Comparison of ENCODE assay signal across 9 cellular contexts in genomic region chr9:32378496-32378895, GRCh38. TPM values are rescaled to one million over a fixed set of nuclear protein-coding genes. Genes with fewer than 3 reads are reported as not detected.
DNase-seq lines count a peak whose midpoint lies in the region; FAIRE-seq and TF ChIP-seq lines count a peak whose summit lies in the region.
"Had no signal": no experiment of that assay in that cellular context is flagged by ENCODE, and none has a peak within 500 bp of the region (broad histone marks: within the 10 kb centered on the region; RNA-seq: fewer than 3 reads in every experiment).

No MANE protein-coding gene starts in this region.

- no peak overlapping the region for H3K4me3 Mint-ChIP-seq in astrocyte (ENCODE audit: unreplicated experiment)
- H3K4me3 Mint-ChIP-seq: IgD-negative memory B cell had no signal

- 1 to 4% methylated on average over 3 of the region's 3 CpGs for WGBS in GM23248 (ENCODE audit: low coverage in 1 of 2, low lambda C conversion rate in 2 of 2, missing lambda C conversion rate in 2 of 2), 2 experiments
- WGBS in hepatocyte (ENCODE audit: low lambda C conversion rate, missing lambda C conversion rate), result 0% methylated on average over 3 of the region's 3 CpGs
- WGBS in small intestine, 3 donors, result 0% methylated on average over 3 of the region's 3 CpGs

- H2AFZ ChIP-seq in GM23248, result peak overlapping the region; percentile 73
- peak overlapping the region; percentile 53; the same call in 1 of the 2 replicates for H2AFZ ChIP-seq in OCI-LY7 (ENCODE audit: low read length)
- no peak overlapping the region for H2AFZ ChIP-seq in astrocyte (ENCODE audit: low read depth, low read length)
- peak overlapping the region; percentile 41 for H2AFZ ChIP-seq in hepatocyte

- FAIRE-seq in astrocyte (lab: Jason Lieb, UNC) (peak; percentile 76), small intestine (lab: Jason Lieb, UNC) (no peak)

- no peaks in the 10 kb centered on the region for H3K79me2 ChIP-seq in GM23248 (ENCODE audit: insufficient read depth)
- H3K79me2 ChIP-seq in OCI-LY7 (ENCODE audit: insufficient read depth, low read depth, low read length), result no peaks in the 10 kb centered on the region
- no peaks in the 10 kb centered on the region for H3K79me2 ChIP-seq in astrocyte (ENCODE audit: insufficient read depth, low read length)
- H3K79me2 ChIP-seq in hepatocyte, result no peaks in the 10 kb centered on the region

- peak overlapping the region; percentile 53 for H3K4me3 ChIP-seq in GM23248
- H3K4me3 ChIP-seq in Jurkat, Clone E6-1 (ENCODE audit: low read length), result no peak overlapping the region
- peak overlapping the region; percentile 29 for H3K4me3 ChIP-seq in OCI-LY7 (ENCODE audit: low read depth, low read length, poor library complexity, severe bottlenecking)
- H3K4me3 ChIP-seq in astrocyte (ENCODE audit: insufficient read depth, low read depth, low read length), result no peak overlapping the region
- H3K4me3 ChIP-seq in hepatocyte, result no peak overlapping the region
- H3K4me3 ChIP-seq in small intestine (ENCODE audit: low read depth in 1 of 2, low read length in 2 of 2), result no peak overlapping the region

- DNase-seq in A172 (ENCODE audit: low spot score) (peak; percentile 54), G401 (ENCODE audit: low spot score) (peak; percentile 77), GM23248 (peak; percentile 81), OCI-LY7 (ENCODE audit: low spot score) (peak; percentile 83), astrocyte (ENCODE audit: low read depth) (peak; percentile 60), hepatocyte (ENCODE audit: low spot score) (peak; percentile 77), small intestine (peak; percentile 74)
- peak; percentile 81 for DNase-seq in Jurkat, Clone E6-1 (ENCODE audit: low read depth, low spot score)

- H3K27me3 ChIP-seq in GM23248 (replicated peaks; ENCODE audit: insufficient read depth) (no peaks in the 10 kb centered on the region), astrocyte (ENCODE audit: insufficient read depth, low read length) (peaks cover 17% of the 10 kb centered on the region), hepatocyte (peaks cover 14% of the 10 kb centered on the region), small intestine (ENCODE audit: control insufficient read depth in 2 of 2, insufficient read depth in 2 of 2, low read length in 2 of 2) (peaks cover 0 to 4% of the 10 kb centered on the region in 2 donors)

- H3K27ac Mint-ChIP-seq in astrocyte (ENCODE audit: unreplicated experiment), result no peak overlapping the region
- H3K27ac Mint-ChIP-seq: IgD-negative memory B cell had no signal

- no peaks in the 10 kb centered on the region for H3K9me3 ChIP-seq in GM23248 (ENCODE audit: low read depth)
- H3K9me3 ChIP-seq in OCI-LY7 (ENCODE audit: low read length), result no peaks in the 10 kb centered on the region
- no peaks in the 10 kb centered on the region for H3K9me3 ChIP-seq in astrocyte (ENCODE audit: insufficient read depth, low read depth, low read length)
- no peaks in the 10 kb centered on the region for H3K9me3 ChIP-seq in hepatocyte (ENCODE audit: low read depth)
- no peaks in the 10 kb centered on the region for H3K9me3 ChIP-seq in small intestine (ENCODE audit: control insufficient read depth, low read depth)

- H3K4me1 Mint-ChIP-seq in astrocyte (ENCODE audit: low read depth, unreplicated experiment), result peaks cover 3% of the 10 kb centered on the region

- no TSS peak for BruUV-seq in OCI-LY7 (replicated peaks; lab: Mats Ljungman, UMichigan)

- POLR2A ChIA-PET in OCI-LY7 (lab: Charles Lee), result interaction anchor here (0.5 to 2.9 kb wide), 7 partner anchors 32 to 317 kb away, joined by 3 to 16 read pairs (median 4); partner anchors contain the start of gene NDUFB6

- H4K20me1 ChIP-seq in GM23248 (ENCODE audit: insufficient read depth), result no peaks in the 10 kb centered on the region
- H4K20me1 ChIP-seq in OCI-LY7 (ENCODE audit: insufficient read depth, low read length), result no peaks in the 10 kb centered on the region
- no peaks in the 10 kb centered on the region for H4K20me1 ChIP-seq in astrocyte (ENCODE audit: insufficient read depth, low read length)
- no peaks in the 10 kb centered on the region for H4K20me1 ChIP-seq in hepatocyte (ENCODE audit: insufficient read depth, poor library complexity, severe bottlenecking)

- H3K9me2 ChIP-seq in GM23248 (ENCODE audit: insufficient read depth), result no peaks in the 10 kb centered on the region
- no peaks in the 10 kb centered on the region for H3K9me2 ChIP-seq in OCI-LY7 (ENCODE audit: insufficient read depth, low read length)
- no peaks in the 10 kb centered on the region for H3K9me2 ChIP-seq in hepatocyte (replicated peaks; ENCODE audit: insufficient read depth)

- H3K36me3 ChIP-seq in GM23248 (ENCODE audit: low read depth) (no peaks in the 10 kb centered on the region), OCI-LY7 (ENCODE audit: insufficient read depth, low read length) (no peaks in the 10 kb centered on the region), astrocyte (ENCODE audit: insufficient read depth, low read length) (no peaks in the 10 kb centered on the region), hepatocyte (replicated peaks; ENCODE audit: insufficient read depth, low read depth) (no peaks in the 10 kb centered on the region), small intestine (ENCODE audit: control insufficient read depth in 2 of 2, insufficient read depth in 2 of 2, low read length in 2 of 2) (no peaks in the 10 kb centered on the region)

- no peaks in the 10 kb centered on the region for H3K36me3 Mint-ChIP-seq in astrocyte (ENCODE audit: low read depth, unreplicated experiment)
- H3K36me3 Mint-ChIP-seq: IgD-negative memory B cell had no signal

- TF ChIP-seq CTCF in OCI-LY7 (conservative IDR thresholded peaks at IDR 0.05; ENCODE audit: low read length), result peak; percentile 92
- TF ChIP-seq CTCF in astrocyte (IDR thresholded peaks at IDR 0.05; ENCODE audit: insufficient read depth, low read depth, low read length), result peak; percentile 91
- TF ChIP-seq CTCF in hepatocyte (IDR thresholded peaks at IDR 0.05; ENCODE audit: poor library complexity), result peak; percentile 84

- H3K27ac ChIP-seq in GM23248 (no peak overlapping the region), OCI-LY7 (ENCODE audit: low read depth, low read length, poor library complexity, severe bottlenecking) (no peak overlapping the region), astrocyte (ENCODE audit: low read depth, low read length) (no peak overlapping the region), hepatocyte (no peak overlapping the region), small intestine (ENCODE audit: low read depth in 1 of 2, low read length in 1 of 2) (no peak overlapping the region)

- H3F3A ChIP-seq in GM23248 (ENCODE audit: insufficient read depth), result peaks cover 6% of the 10 kb centered on the region; the same call in 1 of the 2 replicates

- H3K9ac ChIP-seq in GM23248 (0 out of 2 replicates have a peak overlapping the region, but pooled peaks have one; percentile 4), astrocyte (ENCODE audit: low read length) (no peak overlapping the region)

- 0 out of 2 replicates have a peak, but pooled peaks cover 5% of the 10 kb centered on the region for H3K4me1 ChIP-seq in GM23248 (ENCODE audit: insufficient read depth)
- peaks cover 23% of the 10 kb centered on the region for H3K4me1 ChIP-seq in OCI-LY7 (ENCODE audit: insufficient read depth, low read length, poor library complexity, severe bottlenecking)
- H3K4me1 ChIP-seq in astrocyte (ENCODE audit: insufficient read depth, low read length), result peaks cover under 1% of the 10 kb centered on the region
- H3K4me1 ChIP-seq in hepatocyte (ENCODE audit: insufficient read depth), result no peaks in the 10 kb centered on the region
- H3K4me1 ChIP-seq in small intestine (ENCODE audit: control insufficient read depth in 2 of 2, insufficient read depth in 1 of 2, low read depth in 1 of 2, low read length in 1 of 2), result peaks cover 0 to 8% of the 10 kb centered on the region in 2 donors

- CTCF ChIA-PET in OCI-LY7 (lab: Charles Lee; ENCODE audit: unreplicated experiment), result interaction anchor here (0.5 to 3.2 kb wide), 8 partner anchors 55 to 202 kb away, joined by 3 to 58 read pairs (median 4); partner anchors contain the start of genes NDUFB6 and RIGI

- intact Hi-C loops in OCI-LY7 (cut with micrococcal nuclease; ENCODE audit: unreplicated experiment), result loop anchor here (1.0 to 10.0 kb wide), 4 partner anchors 146 to 590 kb away; no protein-coding TSS in a partner anchor

- peak overlapping the region; percentile 91 for H3K4me2 ChIP-seq in GM23248 (ENCODE audit: unreplicated experiment)
- peak overlapping the region; percentile 45 for H3K4me2 ChIP-seq in OCI-LY7 (ENCODE audit: low read length)
- peak overlapping the region; percentile 50 for H3K4me2 ChIP-seq in astrocyte (ENCODE audit: low read length)
- H3K4me2 ChIP-seq in hepatocyte, result peak overlapping the region; percentile 61

- in situ Hi-C loops in G401 (cut with HindIII; ENCODE audit: low sequenced_read_pairs), result no loop called here
- in situ Hi-C loops in GM23248 (cut with MboI), result loop anchor here (25.0 kb wide), 1 partner anchor 584 kb away; no protein-coding TSS in a partner anchor

- H3K27me3 Mint-ChIP-seq in astrocyte (ENCODE audit: low read depth, unreplicated experiment), result peaks cover 21% of the 10 kb centered on the region

- no peaks in the 10 kb centered on the region for H3K9me3 Mint-ChIP-seq in astrocyte (ENCODE audit: unreplicated experiment)

RNA-seq across cellular contexts. Expression of gene ACO1, which starts 5.9 kb away (rescaled TPM):
- 55.9 and 56.6 TPM in 2 replicates for total RNA-seq in A172 (2014; rRNA removed; shearing (Covaris generic))
- 43.1 and 56.8 TPM in 2 replicates for total RNA-seq in G401 (2014; rRNA removed; shearing (Covaris generic))
- total RNA-seq in GM23248 (2014; rRNA removed; shearing (Covaris generic)), result 79.5 and 84.1 TPM in 2 replicates
- polyA plus RNA-seq in GM23248 (2016; fragmentation: Nextera tagmentation; extraction: Ambion mirVana) (72.0 and 76.7 TPM in 2 replicates), hepatocyte (35.1 and 46.1 TPM in 2 replicates), small intestine (10 to 100 TPM; 27.8 to 40.3 (median 34.8) TPM)
- polyA plus RNA-seq in Jurkat, Clone E6-1 (2012; ENCODE audit: insufficient read depth, insufficient read length), result 28.2 TPM
- total RNA-seq in OCI-LY7 (2014; rRNA removed; shearing (Covaris generic)), result 8.8 and 9.2 TPM in 2 replicates
- total RNA-seq in OCI-LY7 (2022) (8.8 and 9.0 TPM in 2 replicates), astrocyte (17.7 and 19.4 TPM in 2 replicates), hepatocyte (62.7 and 65.7 TPM in 2 replicates)

Comparison
In these comparisons a context has a peak if more than half of its experiments do, and no peak if none do; other contexts are left out.
1. H3K4me3 ChIP-seq: peak in GM23248 (single experiment) and OCI-LY7 (single experiment); none in Jurkat, Clone E6-1 (single experiment), astrocyte (single experiment), hepatocyte (single experiment) and small intestine (0 of 2).
2. Peak in every context shown above with its lines, with median percentiles within 50 percentile points of each other: DNase-seq, H3K4me2 ChIP-seq and CTCF ChIP-seq.